13 cellular contexts compared by ENCODE assay signal in the genomic region with DNA sequence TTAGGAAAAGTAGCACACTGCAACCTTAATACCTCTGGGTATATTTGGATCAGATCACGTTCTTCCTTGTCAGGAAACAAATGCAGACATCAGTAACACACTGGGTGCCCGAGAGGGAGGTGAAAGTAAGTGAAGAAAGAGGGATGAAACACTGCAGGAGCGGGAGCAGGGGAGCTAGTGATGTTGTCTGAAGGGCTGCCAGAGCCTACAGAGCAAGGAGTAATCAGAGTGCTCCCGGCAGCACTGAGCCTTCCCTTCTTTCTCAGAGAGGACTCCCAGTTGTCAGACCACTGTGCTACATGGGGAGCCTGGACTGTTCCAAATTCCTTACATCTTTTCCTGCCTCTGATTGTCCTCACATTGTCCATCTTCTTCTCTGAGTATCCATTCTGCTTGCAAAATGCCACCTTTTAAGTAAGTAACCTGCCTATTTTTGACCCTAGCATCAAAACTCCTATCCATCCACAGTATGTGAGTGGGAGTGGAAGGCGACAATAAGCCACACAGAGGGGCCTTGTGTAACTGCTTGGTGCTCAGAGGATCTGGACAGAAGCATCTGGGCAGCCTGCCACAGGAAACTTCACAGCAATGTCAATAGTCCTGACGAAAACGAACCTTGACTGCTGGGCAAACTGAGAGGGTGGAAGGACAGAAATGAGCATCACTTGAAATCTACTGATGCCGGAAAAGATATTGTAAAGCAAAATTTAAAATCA. TPM values are rescaled to one million over a fixed set of nuclear protein-coding genes. Genes with fewer than 3 reads are reported as not detected.
DNase-seq lines count a peak whose midpoint lies in the region; ATAC-seq and TF ChIP-seq lines count a peak whose summit lies in the region.
"Had no signal": no experiment of that assay in that cellular context is flagged by ENCODE, and none has a peak within 500 bp of the region (broad histone marks: within the 10 kb centered on the region; RNA-seq: fewer than 3 reads in every experiment).

No MANE protein-coding gene starts in this region.

- H3K9ac ChIP-seq in smooth muscle cell (ENCODE audit: low read depth) = no peak overlapping the region

- no peaks in the 10 kb centered on the region for H3K9me3 Mint-ChIP-seq in brain
- H3K9me3 Mint-ChIP-seq in activated CD8-positive, alpha-beta memory T cell treated with anti-CD3 and anti-CD28 coated beads, Interleukin-2, amount 10 ng/mL, durations not matched to agents 7 days and 5 days (ENCODE audit: low read depth) = no peaks in the 10 kb centered on the region
- H3K9me3 Mint-ChIP-seq in activated naive CD4-positive, alpha-beta T cell treated with anti-CD3 and anti-CD28 coated beads, Interleukin-2, amount 50 U/mL, for 72 hours = no peaks in the 10 kb centered on the region
- H3K9me3 Mint-ChIP-seq: activated naive CD8-positive, alpha-beta T cell treated with anti-CD3 and anti-CD28 coated beads, Interleukin-2, amount 50 U/mL, for 24 hours had no signal

- H3K4me3 ChIP-seq in HEK293 (ENCODE audit: low read depth, low read length) = no peak overlapping the region
- H3K4me3 ChIP-seq in smooth muscle cell = no peak overlapping the region

- H3K27me3 Mint-ChIP-seq in brain = peaks cover 6% of the 10 kb centered on the region
- H3K27me3 Mint-ChIP-seq in activated CD8-positive, alpha-beta memory T cell treated with anti-CD3 and anti-CD28 coated beads, Interleukin-2, amount 10 ng/mL, durations not matched to agents 7 days and 5 days = no peaks in the 10 kb centered on the region
- H3K27me3 Mint-ChIP-seq: activated naive CD8-positive, alpha-beta T cell treated with anti-CD3 and anti-CD28 coated beads, Interleukin-2, amount 50 U/mL, for 24 hours had no signal

- H3K79me2 ChIP-seq in smooth muscle cell (ENCODE audit: low read depth) = no peaks in the 10 kb centered on the region

- WGBS in smooth muscle cell (ENCODE audit: low lambda C conversion rate) = 69% methylated on average over 8 of the region's 8 CpGs

- H3K9me3 ChIP-seq in HEK293 (ENCODE audit: control insufficient read depth, insufficient read depth, low read depth, low read length) = no peaks in the 10 kb centered on the region
- no peaks in the 10 kb centered on the region for H3K9me3 ChIP-seq in smooth muscle cell (replicated peaks; ENCODE audit: low read depth)

- no peaks in the 10 kb centered on the region for H3K27me3 ChIP-seq in smooth muscle cell (ENCODE audit: low read depth)
- H3K27me3 ChIP-seq: foreskin keratinocyte had no signal

- H2AFZ ChIP-seq in smooth muscle cell (ENCODE audit: low read depth) = no peak overlapping the region

- no peaks in the 10 kb centered on the region for H3K36me3 Mint-ChIP-seq in brain
- no peaks in the 10 kb centered on the region for H3K36me3 Mint-ChIP-seq in activated CD8-positive, alpha-beta memory T cell treated with anti-CD3 and anti-CD28 coated beads, Interleukin-2, amount 10 ng/mL, durations not matched to agents 7 days and 5 days
- no peaks in the 10 kb centered on the region for H3K36me3 Mint-ChIP-seq in activated naive CD4-positive, alpha-beta T cell treated with anti-CD3 and anti-CD28 coated beads, Interleukin-2, amount 50 U/mL, for 72 hours

- POLR2A ChIA-PET in HEK293 (lab: Yijun Ruan, JAX) = no interaction called here

- H3K4me1 ChIP-seq in HEK293 (ENCODE audit: control insufficient read depth, insufficient read depth, low read length) (0 out of 2 replicates have a peak, but pooled peaks cover 2% of the 10 kb centered on the region), smooth muscle cell (ENCODE audit: low read depth) (peaks cover 7% of the 10 kb centered on the region)

- H3K27ac ChIP-seq in HEK293 (ENCODE audit: extremely low read depth, low read depth, low read length) (no peak overlapping the region), smooth muscle cell (ENCODE audit: low read depth) (peak overlapping the region; percentile 55)
- H3K27ac ChIP-seq: foreskin keratinocyte had no signal

- peaks cover 22% of the 10 kb centered on the region for H3K4me1 Mint-ChIP-seq in brain
- no peaks in the 10 kb centered on the region for H3K4me1 Mint-ChIP-seq in activated CD8-positive, alpha-beta memory T cell treated with anti-CD3 and anti-CD28 coated beads, Interleukin-2, amount 10 ng/mL, durations not matched to agents 7 days and 5 days

- DNase-seq in left lobe of liver (ENCODE audit: low spot score) (peak; percentile 79), smooth muscle cell (lab: John Stamatoyannopoulos, UW; ENCODE audit: unreplicated experiment) (no peak), activated gamma-delta T cell treated with Interleukin-2 at 50 U/mL for 16 hours (no peak)
- DNase-seq in activated CD8-positive, alpha-beta memory T cell treated with anti-CD3 and anti-CD28 coated beads, Interleukin-2, amount 10 ng/mL, durations not matched to agents 7 days and 5 days = no peak
- DNase-seq in activated naive CD4-positive, alpha-beta T cell treated with anti-CD3 and anti-CD28 coated beads, Interleukin-2, amount 50 U/mL, for 72 hours (ENCODE audit: low spot score in 2 of 2) = no peak
- DNase-seq: activated CD4-positive, CD25-positive, alpha-beta regulatory T cell treated with anti-CD3 and anti-CD28 coated beads, Interleukin-2, amount 50 U/mL, for 72 hours; activated naive CD8-positive, alpha-beta T cell treated with anti-CD3 and anti-CD28 coated beads, Interleukin-2, amount 50 U/mL, for 24 hours; foreskin keratinocyte; KG1 had no signal

- H3K27ac Mint-ChIP-seq in brain = peak overlapping the region in 4 of 5 experiments; percentile 16 to 68 (median 49)
- H3K27ac Mint-ChIP-seq in activated CD8-positive, alpha-beta memory T cell treated with anti-CD3 and anti-CD28 coated beads, Interleukin-2, amount 10 ng/mL, durations not matched to agents 7 days and 5 days = no peak overlapping the region
- peak overlapping the region in 1 of 2 donors; percentile 38 for H3K27ac Mint-ChIP-seq in activated naive CD4-positive, alpha-beta T cell treated with anti-CD3 and anti-CD28 coated beads, Interleukin-2, amount 50 U/mL, for 72 hours
- H3K27ac Mint-ChIP-seq: progenitor cell of endocrine pancreas had no signal

- CTCF ChIA-PET in HEK293 (lab: Yijun Ruan, JAX) = no interaction called here
- CTCF ChIA-PET in activated CD8-positive, alpha-beta memory T cell treated with anti-CD3 and anti-CD28 coated beads, Interleukin-2, amount 10 ng/mL, durations not matched to agents 7 days and 5 days (lab: Charles Lee) = no interaction called here

- peak overlapping the region in 1 of 5 experiments; percentile 1 for H3K4me3 Mint-ChIP-seq in brain
- H3K4me3 Mint-ChIP-seq in activated CD8-positive, alpha-beta memory T cell treated with anti-CD3 and anti-CD28 coated beads, Interleukin-2, amount 10 ng/mL, durations not matched to agents 7 days and 5 days = no peak overlapping the region
- H3K4me3 Mint-ChIP-seq: activated naive CD8-positive, alpha-beta T cell treated with anti-CD3 and anti-CD28 coated beads, Interleukin-2, amount 50 U/mL, for 24 hours had no signal

- no peaks in the 10 kb centered on the region for H3F3A ChIP-seq in smooth muscle cell (ENCODE audit: low read depth)

- H3K4me2 ChIP-seq in smooth muscle cell = no peak overlapping the region

- no peaks in the 10 kb centered on the region for H3K36me3 ChIP-seq in HEK293 (ENCODE audit: control insufficient read depth in 2 of 2, insufficient read depth in 1 of 2, low read length in 2 of 2)
- H3K36me3 ChIP-seq in smooth muscle cell (ENCODE audit: low read depth) = no peaks in the 10 kb centered on the region

- TF ChIP-seq CTCF in HEK293 (tag by site-specific recombination; IDR thresholded peaks at IDR 0.05) = no peak
- TF ChIP-seq CTCF in brain (conservative IDR thresholded peaks at IDR 0.05) = no peak
- no peak for TF ChIP-seq CTCF in smooth muscle cell (IDR thresholded peaks at IDR 0.05; ENCODE audit: borderline replicate concordance, insufficient read depth, poor library complexity, severe bottlenecking)

- ATAC-seq in left lobe of liver (peak; percentile 96), HG02973 (IDR thresholded peaks at IDR 0.05; ENCODE audit: unreplicated experiment) (no peak)
- ATAC-seq in activated CD8-positive, alpha-beta memory T cell treated with anti-CD3 and anti-CD28 coated beads, Interleukin-2, amount 10 ng/mL, durations not matched to agents 7 days and 5 days = no peak
- no peak for ATAC-seq in activated naive CD4-positive, alpha-beta T cell treated with anti-CD3 and anti-CD28 coated beads, Interleukin-2, amount 50 U/mL, for 72 hours
- ATAC-seq: foreskin keratinocyte had no signal

- H4K20me1 ChIP-seq in smooth muscle cell (ENCODE audit: low read depth) = no peaks in the 10 kb centered on the region

TF ChIP-seq in HEK293, 187 proteins besides CTCF, POLR2A, EP300 and RAD21:
- 0 out of 2 replicates have a peak, but pooled peaks have one; percentile 8 for TF ChIP-seq ZFHX2 (tag by site-specific recombination; conservative IDR thresholded peaks at IDR 0.05)
- TF ChIP-seq ZNF48 (tag by site-specific recombination; IDR thresholded peaks at IDR 0.05) = no peak

RNA-seq across cellular contexts. Expression of gene NAB1, which starts 10.8 kb away (rescaled TPM):
- polyA plus RNA-seq in brain (ENCODE audit: insufficient read depth, low read depth, low replicate concordance) (27.4 TPM), smooth muscle cell (4.4 and 4.5 TPM in 2 replicates)
- total RNA-seq in left lobe of liver (27.0 TPM), smooth muscle cell (31.4 and 42.5 TPM in 2 replicates)
- total RNA-seq in activated CD8-positive, alpha-beta memory T cell treated with anti-CD3 and anti-CD28 coated beads, Interleukin-2, amount 10 ng/mL, durations not matched to agents 7 days and 5 days = 10 to 100 TPM; 36.8 to 38.4 TPM
- total RNA-seq in activated naive CD4-positive, alpha-beta T cell treated with anti-CD3 and anti-CD28 coated beads, Interleukin-2, amount 50 U/mL, for 72 hours = 10 to 100 TPM; 45.2 to 63.9 TPM
